Comparison of ENCODE assay signal across 18 cellular contexts in the genomic region with DNA sequence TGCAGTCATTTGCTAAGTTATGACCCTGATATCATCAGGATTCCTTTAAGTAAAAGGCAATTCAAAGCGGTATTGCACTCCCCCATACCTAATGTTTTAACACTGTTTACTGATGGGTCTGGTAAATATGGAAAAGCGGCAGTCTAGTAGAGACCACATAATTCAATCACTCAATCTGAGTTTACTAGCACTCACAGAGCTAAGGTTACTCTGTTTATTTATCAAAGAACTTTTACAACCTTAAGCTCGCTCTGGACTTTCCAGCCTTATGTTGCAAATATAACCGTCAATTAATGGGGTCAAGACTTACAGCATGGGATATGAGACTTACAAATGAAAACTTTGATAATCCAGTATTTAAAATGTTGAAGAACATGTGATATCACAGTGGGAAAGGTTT.
DNase-seq lines count a peak whose midpoint lies in the region; TF ChIP-seq lines count a peak whose summit lies in the region.
"Had no signal": no experiment of that assay in that cellular context is flagged by ENCODE, and none has a peak within 500 bp of the region (broad histone marks: within the 10 kb centered on the region; RNA-seq: fewer than 3 reads in every experiment).

No MANE protein-coding gene starts in this region.

- H3K27ac ChIP-seq in 22Rv1 (peak overlapping the region; percentile 60), HUES6 (ENCODE audit: low read depth, low read length) (peak overlapping the region; percentile 34; the same call in 1 of the 2 replicates), thyroid gland (peak overlapping the region in 1 of 3 donors; percentile 56)
- H3K27ac ChIP-seq: BLaER1, SJCRH30 had no signal

- no peaks in the 10 kb centered on the region for H3K27me3 Mint-ChIP-seq in nephron (ENCODE audit: low read depth)

- DNase-seq in fibroblast of villous mesenchyme (ENCODE audit: low read depth) (peak; percentile 20), T-helper 1 cell (no peak), iPS-NIHi11 (ENCODE audit: low spot score) (no peak), kidney glomerular epithelial cell (lab: John Stamatoyannopoulos, UW) (no peak), thyroid gland (no peak)
- DNase-seq: CD8-positive, alpha-beta T cell; GDM1; MV-4-11; NCI-H1417 treated with DMSO at 0.1 percent for 48 hours; NCI-H2029; NCI-H2171; NCI-H748 treated with DMSO at 0.1 percent for 48 hours; SJCRH30 had no signal

- peaks cover 11% of the 10 kb centered on the region for H3K9me3 Mint-ChIP-seq in nephron

- H3K4me1 Mint-ChIP-seq in nephron = peaks cover 18% of the 10 kb centered on the region

- H3K27me3 ChIP-seq in HUES6 (ENCODE audit: control insufficient read depth, insufficient read depth, low read length) = no peaks in the 10 kb centered on the region; the same call in 1 of the 2 replicates
- no peaks in the 10 kb centered on the region for H3K27me3 ChIP-seq in thyroid gland
- H3K27me3 ChIP-seq: SJCRH30 had no signal

- H3K36me3 Mint-ChIP-seq in nephron (ENCODE audit: low read depth) = peaks cover 14% of the 10 kb centered on the region

- H3K9me3 ChIP-seq in HUES6 (ENCODE audit: control insufficient read depth, insufficient read depth, low read depth, low read length) (peaks cover 12% of the 10 kb centered on the region), thyroid gland (no peaks in the 10 kb centered on the region)
- H3K9me3 ChIP-seq: BLaER1, SJCRH30 had no signal

- TF ChIP-seq CTCF in 22Rv1 (IDR thresholded peaks at IDR 0.05) = no peak
- no peak for TF ChIP-seq CTCF in fibroblast of villous mesenchyme (IDR thresholded peaks at IDR 0.05; ENCODE audit: insufficient read depth, low read depth, low read length)
- TF ChIP-seq CTCF in nephron (IDR thresholded peaks at IDR 0.05; ENCODE audit: unreplicated experiment in 3 of 3) = no peak
- no peak for TF ChIP-seq CTCF in thyroid gland (IDR thresholded peaks at IDR 0.05)

- intact Hi-C loops in thyroid gland (cut with DNase I) = no loop called here

- H3K4me3 ChIP-seq in HUES6 (ENCODE audit: low read depth, low read length) (no peak overlapping the region), fibroblast of villous mesenchyme (ENCODE audit: low read depth, low read length) (no peak overlapping the region), thyroid gland (replicated peaks in 1 of 3) (no peak overlapping the region)
- H3K4me3 ChIP-seq: BLaER1, K562, SJCRH30 had no signal

- TF ChIP-seq POLR2A in thyroid gland (IDR thresholded peaks at IDR 0.05) = no peak

- H3K4me3 Mint-ChIP-seq in nephron = no peak overlapping the region
- H3K4me3 Mint-ChIP-seq: CD8-positive, alpha-beta T cell had no signal

- H3K36me3 ChIP-seq in HUES6 (ENCODE audit: control insufficient read depth, insufficient read depth, low read length) (no peaks in the 10 kb centered on the region), thyroid gland (no peaks in the 10 kb centered on the region)
- H3K36me3 ChIP-seq: BLaER1, SJCRH30 had no signal

- no peak overlapping the region for H3K9ac ChIP-seq in HUES6 (ENCODE audit: low read length)
- H3K9ac ChIP-seq: BLaER1 had no signal

- WGBS in thyroid gland, 2 donors = 92 to 95% methylated on average over 4 of the region's 4 CpGs

- peak overlapping the region in 2 of 3 experiments; percentile 28 to 80 for H3K27ac Mint-ChIP-seq in nephron
- H3K27ac Mint-ChIP-seq: CD8-positive, alpha-beta T cell had no signal

- peaks cover 27% of the 10 kb centered on the region for H3K4me1 ChIP-seq in HUES6 (ENCODE audit: control insufficient read depth, insufficient read depth, low read length)
- H3K4me1 ChIP-seq in thyroid gland = peaks cover 0 to 8% of the 10 kb centered on the region in 2 donors
- H3K4me1 ChIP-seq: BLaER1, SJCRH30 had no signal
